20 cellular contexts compared by ENCODE assay signal in genomic region chr5:24142346-24142745, GRCh38.
DNase-seq lines count a peak whose midpoint lies in the region; ATAC-seq, FAIRE-seq and TF ChIP-seq lines count a peak whose summit lies in the region.
"Had no signal": no experiment of that assay in that cellular context is flagged by ENCODE, and none has a peak within 500 bp of the region (broad histone marks: within the 10 kb centered on the region; RNA-seq: fewer than 3 reads in every experiment).

No MANE protein-coding gene starts in this region.

- H3K36me3 ChIP-seq in neuronal stem cell (replicated peaks in 1 of 2; ENCODE audit: control insufficient read depth in 2 of 2, insufficient read depth in 2 of 2, low read length in 2 of 2) (no peaks in the 10 kb centered on the region), left ventricle myocardium inferior (no peaks in the 10 kb centered on the region)
- H3K36me3 ChIP-seq: BLaER1, HAP-1 had no signal

- no peak overlapping the region for H4K8ac ChIP-seq in neuronal stem cell (ENCODE audit: low read depth, low read length)

- intact Hi-C loops in left ventricle myocardium inferior (cut with micrococcal nuclease): no loop called here

- H2BK120ac ChIP-seq in neuronal stem cell (ENCODE audit: low read depth, low read length): no peak overlapping the region

- H2BK5ac ChIP-seq in neuronal stem cell (ENCODE audit: low read length): no peak overlapping the region

- no peak overlapping the region for H3K9ac ChIP-seq in neuronal stem cell (ENCODE audit: low read depth, low read length, poor library complexity)
- H3K9ac ChIP-seq: BLaER1 had no signal

- TF ChIP-seq POLR2A in H54 (IDR thresholded peaks at IDR 0.05; ENCODE audit: low read depth, low read length): no peak

- FAIRE-seq in H54 (lab: Jason Lieb, UNC): peak; percentile 27
- FAIRE-seq: G401.6, GM12892 had no signal

- TF ChIP-seq CTCF in left ventricle myocardium inferior (IDR thresholded peaks at IDR 0.05; ENCODE audit: borderline replicate concordance): no peak
- TF ChIP-seq CTCF in omental fat pad (IDR thresholded peaks at IDR 0.05): no peak

- ATAC-seq in omental fat pad (ENCODE audit: low FRiP score): no peak
- ATAC-seq: CD8-positive, alpha-beta T cell; GM23338 had no signal

- no peak overlapping the region for H4K91ac ChIP-seq in neuronal stem cell (ENCODE audit: low read depth, low read length, poor library complexity)

- H3K4ac ChIP-seq in neuronal stem cell (ENCODE audit: low read length): no peak overlapping the region

- no peak overlapping the region for H2BK15ac ChIP-seq in neuronal stem cell (ENCODE audit: low read length)

- H3K27ac ChIP-seq in neuronal stem cell (replicated peaks; ENCODE audit: low read length) (no peak overlapping the region), left ventricle myocardium inferior (replicated peaks) (no peak overlapping the region)
- H3K27ac ChIP-seq: BLaER1, C4-2B had no signal

- H2BK12ac ChIP-seq in neuronal stem cell (ENCODE audit: low read length): no peak overlapping the region

- no peaks in the 10 kb centered on the region for H3K4me1 ChIP-seq in neuronal stem cell (ENCODE audit: control insufficient read depth in 2 of 2, insufficient read depth in 1 of 2, low read depth in 1 of 2, low read length in 2 of 2)
- H3K4me1 ChIP-seq in left ventricle myocardium inferior: no peaks in the 10 kb centered on the region
- H3K4me1 ChIP-seq: BLaER1, HAP-1 had no signal

- no peaks in the 10 kb centered on the region for H3K9me3 ChIP-seq in neuronal stem cell (replicated peaks in 1 of 2; ENCODE audit: control insufficient read depth in 2 of 2, insufficient read depth in 1 of 2, low read depth in 1 of 2, low read length in 2 of 2)
- peaks cover 3% of the 10 kb centered on the region for H3K9me3 ChIP-seq in left ventricle myocardium inferior (replicated peaks)
- H3K9me3 ChIP-seq: BLaER1, Caco-2, HAP-1 had no signal

- no peak overlapping the region for H3K18ac ChIP-seq in neuronal stem cell (ENCODE audit: low read length)

- H3K27me3 ChIP-seq in neuronal stem cell (ENCODE audit: control insufficient read depth in 3 of 3, insufficient read depth in 3 of 3, low read depth in 1 of 3, low read length in 3 of 3) (no peaks in the 10 kb centered on the region), left ventricle myocardium inferior (ENCODE audit: low read depth) (no peaks in the 10 kb centered on the region)
- H3K27me3 ChIP-seq: BLaER1 had no signal

- H2AK5ac ChIP-seq in neuronal stem cell (ENCODE audit: low read depth, low read length): no peak overlapping the region

- DNase-seq in H54 (ENCODE audit: insufficient read length, low spot score) (no peak), inferior parietal cortex (ENCODE audit: extremely low spot score) (peak; percentile 62), neuronal stem cell (ENCODE audit: low spot score) (no peak), superior temporal gyrus (ENCODE audit: extremely low spot score) (peak; percentile 71), left ventricle myocardium inferior (no peak), medulla oblongata (ENCODE audit: extremely low spot score) (no peak), omental fat pad (ENCODE audit: low spot score) (no peak), islet precursor cell (no peak)
- DNase-seq: Caco-2; CD4-positive, CD25-positive, alpha-beta regulatory T cell; CD8-positive, alpha-beta T cell; DMS153; DND-41; HFFc6 had no signal

- H3K4me3 ChIP-seq in neuronal stem cell (ENCODE audit: low read length in 2 of 2) (no peak overlapping the region), left ventricle myocardium inferior (no peak overlapping the region)
- H3K4me3 ChIP-seq: BLaER1, GM23338, HAP-1 had no signal

- no peak overlapping the region for H3K4me2 ChIP-seq in neuronal stem cell (ENCODE audit: insufficient read depth, low read length, poor library complexity, severe bottlenecking)
- H3K4me2 ChIP-seq: BLaER1, GM23338 had no signal

- no peak overlapping the region for H3K23ac ChIP-seq in neuronal stem cell (ENCODE audit: low read depth, low read length, poor library complexity)

- H3K14ac ChIP-seq in neuronal stem cell (ENCODE audit: low read length): no peak overlapping the region

- H3K79me1 ChIP-seq in neuronal stem cell (ENCODE audit: low read depth, low read length): no peaks in the 10 kb centered on the region

- WGBS in neuronal stem cell (ENCODE audit: extremely low coverage in 2 of 2, insufficient read length in 2 of 2, insufficient replicate concordance in 1 of 2), 2 donors: no CpG with 5 or more reads among the region's 2 CpGs

- H2AFZ ChIP-seq in neuronal stem cell (ENCODE audit: low read length): peak overlapping the region; percentile 17
- H2AFZ ChIP-seq: GM23338 had no signal

Comparison
In these comparisons a context has a peak if more than half of its experiments do, and no peak if none do; other contexts are left out.
1. DNase-seq: peak in inferior parietal cortex (single experiment) and superior temporal gyrus (single experiment); none in H54 (single experiment), neuronal stem cell (single experiment), left ventricle myocardium inferior (single experiment), medulla oblongata (single experiment), omental fat pad (single experiment) and islet precursor cell (single experiment).